20 cellular contexts compared by ENCODE assay signal in genomic region chr19:6415592-6416190, GRCh38. TPM values are rescaled to one million over a fixed set of nuclear protein-coding genes. Genes with fewer than 3 reads are reported as not detected.
DNase-seq lines count a peak whose midpoint lies in the region; ATAC-seq, FAIRE-seq and TF ChIP-seq lines count a peak whose summit lies in the region.
"Had no signal": no experiment of that assay in that cellular context is flagged by ENCODE, and none has a peak within 500 bp of the region (broad histone marks: within the 10 kb centered on the region; RNA-seq: fewer than 3 reads in every experiment).

No MANE protein-coding gene starts in this region.

- no peak for TF ChIP-seq POLR2A in K562 (conservative IDR thresholded peaks at IDR 0.05)

- no peak for TF ChIP-seq CTCF in D721Med (IDR thresholded peaks at IDR 0.05; ENCODE audit: insufficient read depth, missing control alignments)
- no peak for TF ChIP-seq CTCF in K562 (IDR thresholded peaks at IDR 0.05 in 2 of 3, conservative IDR thresholded peaks at IDR 0.05 in 1 of 3; ENCODE audit: insufficient read depth in 2 of 3, low read depth in 1 of 3, low read length in 3 of 3)

- in situ Hi-C loops in K562 (cut with MboI) (no loop called here), ACHN (cut with HindIII; ENCODE audit: low pct_ligation_motif_present, low pct_unique_long_range_greater_than_20kb, low sequenced_read_pairs) (no loop called here)

- H3K27me3 ChIP-seq in H7 (ENCODE audit: control insufficient read depth, insufficient read depth, low read length) (no peaks in the 10 kb centered on the region), K562 (ENCODE audit: control insufficient read depth in 2 of 2, insufficient read depth in 2 of 2, low read length in 2 of 2) (no peaks in the 10 kb centered on the region)
- H3K27me3 ChIP-seq: BE2C had no signal

- ATAC-seq in K562 (no peak), HG02885 (IDR thresholded peaks at IDR 0.05; ENCODE audit: poor library complexity, unreplicated experiment) (no peak), HG03460 (IDR thresholded peaks at IDR 0.05; ENCODE audit: unreplicated experiment) (no peak)

- 93% methylated on average over 8 of the region's 32 CpGs for WGBS in K562 (ENCODE audit: insufficient coverage, low coverage, missing lambda C conversion rate)

- H3K4me1 ChIP-seq in K562 (replicated peaks in 1 of 2; ENCODE audit: control insufficient read depth in 2 of 2, insufficient read depth in 2 of 2, low read length in 2 of 2) = peaks cover 0 to 57% of the 10 kb centered on the region in 2 experiments; a peak in 2 of 5 replicates
- H3K4me1 ChIP-seq: BE2C had no signal

- H3K4me3 ChIP-seq in H7 (ENCODE audit: insufficient read depth, low read depth, low read length) (no peak overlapping the region), K562 (no peak overlapping the region)

- FAIRE-seq in D721Med (lab: Jason Lieb, UNC) (no peak), K562 (lab: Jason Lieb, UNC) (no peak)
- FAIRE-seq: A204.1, G401.6, GM12892, H1 had no signal

- CTCF ChIA-PET in K562 (lab: Yijun Ruan, JAX; ENCODE audit: low intra/inter-chr PET ratio) = no interaction called here

- DNase-seq in D721Med (ENCODE audit: insufficient read length, low spot score) (peak; percentile 13), H7 (peak; percentile 65), K562 (ENCODE audit: extremely low read depth in 1 of 4, low spot score in 3 of 4) (peak in 1 of 4 experiments; percentile 22), ACHN (no peak)
- DNase-seq: BE2C; CD4-positive, alpha-beta memory T cell; DMS153; DMS79 treated with DMSO at 0.1 percent for 48 hours; EL; HCEC 1CT; IMR-90; KG1 had no signal

- no peak for TF ChIP-seq RAD21 in K562 (CRISPR knock-in tag; conservative IDR thresholded peaks at IDR 0.05 in 1 of 2, IDR thresholded peaks at IDR 0.05 in 1 of 2)

- H3K4me2 ChIP-seq in K562 (ENCODE audit: insufficient read depth, low read length) = no peak overlapping the region

- intact Hi-C loops in K562 (cut with micrococcal nuclease) = no loop called here

- H4K20me1 ChIP-seq in K562 (replicated peaks; ENCODE audit: control insufficient read depth, insufficient read depth, low read length) = peaks cover 23% of the 10 kb centered on the region; the same call in 1 of the 2 replicates

- POLR2A ChIA-PET in K562 (lab: Yijun Ruan, JAX) = interaction anchor here (0.6 kb wide), 2 partner anchors 158 to 575 kb away, joined by 3 to 4 read pairs; no protein-coding TSS in a partner anchor

- no peaks in the 10 kb centered on the region for H3K9me3 ChIP-seq in K562 (replicated peaks; ENCODE audit: control insufficient read depth, insufficient read depth, low read depth, low read length)
- H3K9me3 ChIP-seq: BE2C had no signal

- no peak overlapping the region for H2AFZ ChIP-seq in K562 (ENCODE audit: low read depth, low read length)

- TF ChIP-seq EP300 in K562 (IDR thresholded peaks at IDR 0.05; ENCODE audit: low read length) = no peak

- H3K36me3 ChIP-seq in H7 (replicated peaks; ENCODE audit: control insufficient read depth, insufficient read depth, low read length) (peaks cover 41% of the 10 kb centered on the region), K562 (ENCODE audit: control insufficient read depth, insufficient read depth, low read length) (peaks cover 73% of the 10 kb centered on the region; the same call in 2 of the 3 replicates)

- H3K79me2 ChIP-seq in K562 (ENCODE audit: control insufficient read depth, insufficient read depth, low read length) = peaks cover 20% of the 10 kb centered on the region

- no peak overlapping the region for H3K27ac ChIP-seq in K562 (ENCODE audit: extremely low read depth, low read depth, low read length)
- H3K27ac ChIP-seq: C4-2B had no signal

- H3K9me1 ChIP-seq in K562 (ENCODE audit: control insufficient read depth, insufficient read depth, low read length) = no peaks in the 10 kb centered on the region

- BruUV-seq in K562 (replicated peaks; lab: Mats Ljungman, UMichigan) = no TSS peak

- no peak overlapping the region for H3K9ac ChIP-seq in K562 (ENCODE audit: insufficient read depth in 1 of 2, low read depth in 2 of 2, low read length in 2 of 2)

RNA-seq across cellular contexts. Expression of gene KHSRP, which starts 8.9 kb away (rescaled TPM):
- 223 and 266 TPM in 2 replicates for total RNA-seq in H7 (2014; rRNA removed; shearing (Covaris generic))
- 186 and 376 TPM in 2 replicates for total RNA-seq in K562 (2011; cell fraction: chromatin; rRNA removed; ENCODE audit: low replicate concordance)
- total RNA-seq in K562 (2011; cell fraction: nucleolus; rRNA removed) = 235 and 244 TPM in 2 replicates
- 196 TPM in 2 replicates for total RNA-seq in K562 (2011; cell fraction: nucleoplasm; rRNA removed)
- total RNA-seq in K562 (2014; rRNA removed) (183 and 227 TPM in 2 replicates), K562 (2014; rRNA removed; fragmentation: Illumina TruSeq; extraction: Trizol) (94.5 and 97.2 TPM in 2 replicates), K562 (2015; rRNA removed; fragmentation: Illumina TruSeq; extraction: Trizol) (139 and 150 TPM in 2 replicates), K562 (2021) (519 and 564 TPM in 2 replicates)
- polyA plus RNA-seq in K562 (2011; rRNA removed) (93.1 and 118 TPM in 2 replicates), K562 (2014; fragmentation: Illumina TruSeq; extraction: Trizol) (215 and 288 TPM in 2 replicates), K562 (2014; fragmentation: Nextera tagmentation; extraction: Ambion mirVana) (1 to 10 TPM; 4.2 to 5.7 TPM), K562 (2014; rRNA removed) (313 and 329 TPM in 2 replicates)
- polyA plus RNA-seq in K562 (2011; cell fraction: cytosol; rRNA removed) = 82.9 and 159 TPM in 2 replicates
- 172 and 201 TPM in 2 replicates for polyA plus RNA-seq in K562 (2011; cell fraction: nucleus; rRNA removed)
- 307 and 455 TPM in 2 replicates for polyA plus RNA-seq in K562 (2012)
- polyA minus RNA-seq in K562 (2011; rRNA and poly(A)+ RNA removed) = 136 and 150 TPM in 2 replicates
- polyA minus RNA-seq in K562 (2011; cell fraction: cytosol; rRNA and poly(A)+ RNA removed) = 200 and 285 TPM in 2 replicates
- 88.2 and 125 TPM in 2 replicates for polyA minus RNA-seq in K562 (2011; cell fraction: nucleus; rRNA and poly(A)+ RNA removed)

RNA-seq across cellular contexts. Expression of gene SLC25A41, which starts 17.9 kb away (rescaled TPM):
- total RNA-seq in H7 (2014; rRNA removed; shearing (Covaris generic)) = 0.11 and 1.2 TPM in 2 replicates
- total RNA-seq in K562 (2011; cell fraction: chromatin; rRNA removed; ENCODE audit: low replicate concordance) = 1.6 and 2.4 TPM in 2 replicates
- 1.4 and 1.8 TPM in 2 replicates for total RNA-seq in K562 (2011; cell fraction: nucleolus; rRNA removed)
- total RNA-seq in K562 (2011; cell fraction: nucleoplasm; rRNA removed) = 1.9 and 2.8 TPM in 2 replicates
- total RNA-seq in K562 (2014; rRNA removed) = 0.94 and 1.00 TPM in 2 replicates
- total RNA-seq in K562 (2014; rRNA removed; fragmentation: Illumina TruSeq; extraction: Trizol) = 1.1 and 1.6 TPM in 2 replicates
- 1.2 and 1.6 TPM in 2 replicates for total RNA-seq in K562 (2015; rRNA removed; fragmentation: Illumina TruSeq; extraction: Trizol)
- 4.2 and 4.6 TPM in 2 replicates for total RNA-seq in K562 (2021)
- 3.3 and 6.5 TPM in 2 replicates for polyA plus RNA-seq in K562 (2011; rRNA removed)
- polyA plus RNA-seq in K562 (2011; cell fraction: cytosol; rRNA removed) = 6.1 and 6.3 TPM in 2 replicates
- polyA plus RNA-seq in K562 (2011; cell fraction: nucleus; rRNA removed) = 3.6 and 4.5 TPM in 2 replicates
- polyA plus RNA-seq in K562 (2012) = 3.6 TPM in 2 replicates
- polyA plus RNA-seq in K562 (2014; fragmentation: Illumina TruSeq; extraction: Trizol) = 2.0 and 4.7 TPM in 2 replicates
- polyA plus RNA-seq in K562 (2014; fragmentation: Nextera tagmentation; extraction: Ambion mirVana) = under 1 TPM; 0.08 to 0.24 TPM
- polyA plus RNA-seq in K562 (2014; rRNA removed) = 4.0 and 6.7 TPM in 2 replicates
- 0.54 and 0.77 TPM in 2 replicates for polyA minus RNA-seq in K562 (2011; rRNA and poly(A)+ RNA removed)
- 0.76 and 2.5 TPM in 2 replicates for polyA minus RNA-seq in K562 (2011; cell fraction: cytosol; rRNA and poly(A)+ RNA removed)
- polyA minus RNA-seq in K562 (2011; cell fraction: nucleus; rRNA and poly(A)+ RNA removed) = 0.27 and 0.67 TPM in 2 replicates
- total RNA-seq: CD4-positive, alpha-beta memory T cell; H1; IMR-90 had no signal
- polyA plus RNA-seq: AG04450; CD4-positive, alpha-beta memory T cell; IMR-90 had no signal

RNA-seq across cellular contexts. Expression of gene GTF2F1, which starts 22.7 kb away (rescaled TPM):
- 53.6 and 59.9 TPM in 2 replicates for total RNA-seq in H7 (2014; rRNA removed; shearing (Covaris generic))
- total RNA-seq in K562 (2011; cell fraction: chromatin; rRNA removed; ENCODE audit: low replicate concordance) = 19.4 and 44.5 TPM in 2 replicates
- total RNA-seq in K562 (2011; cell fraction: nucleolus; rRNA removed) = 26.5 and 29.9 TPM in 2 replicates
- total RNA-seq in K562 (2011; cell fraction: nucleoplasm; rRNA removed) = 20.7 and 21.6 TPM in 2 replicates
- total RNA-seq in K562 (2014; rRNA removed) (75.4 and 81.6 TPM in 2 replicates), K562 (2014; rRNA removed; fragmentation: Illumina TruSeq; extraction: Trizol) (30.3 TPM in 2 replicates), K562 (2015; rRNA removed; fragmentation: Illumina TruSeq; extraction: Trizol) (73.5 and 79.1 TPM in 2 replicates), K562 (2021) (58.9 and 71.7 TPM in 2 replicates)
- polyA plus RNA-seq in K562 (2011; rRNA removed) (34.9 and 47.9 TPM in 2 replicates), K562 (2014; fragmentation: Illumina TruSeq; extraction: Trizol) (68.4 and 85.9 TPM in 2 replicates), K562 (2014; fragmentation: Nextera tagmentation; extraction: Ambion mirVana) (1 to 10 TPM; 4.7 to 6.3 TPM), K562 (2014; rRNA removed) (66.0 and 68.7 TPM in 2 replicates)
- polyA plus RNA-seq in K562 (2011; cell fraction: cytosol; rRNA removed) = 52.9 and 70.5 TPM in 2 replicates
- polyA plus RNA-seq in K562 (2011; cell fraction: nucleus; rRNA removed) = 25.6 and 38.6 TPM in 2 replicates
- polyA plus RNA-seq in K562 (2012) = 74.1 and 80.2 TPM in 2 replicates
- 28.2 and 53.2 TPM in 2 replicates for polyA minus RNA-seq in K562 (2011; rRNA and poly(A)+ RNA removed)
- polyA minus RNA-seq in K562 (2011; cell fraction: cytosol; rRNA and poly(A)+ RNA removed) = 37.8 and 49.9 TPM in 2 replicates
- 8.5 and 12.0 TPM in 2 replicates for polyA minus RNA-seq in K562 (2011; cell fraction: nucleus; rRNA and poly(A)+ RNA removed)

RNA-seq across cellular contexts. Expression of gene PSPN, which starts 40.0 kb away (rescaled TPM):
- total RNA-seq in H7 (2014; rRNA removed; shearing (Covaris generic)) = 1.4 and 1.7 TPM in 2 replicates
- total RNA-seq in K562 (2011; cell fraction: chromatin; rRNA removed; ENCODE audit: low replicate concordance) = 2.1 and 5.7 TPM in 2 replicates
- 2.4 and 2.7 TPM in 2 replicates for total RNA-seq in K562 (2011; cell fraction: nucleolus; rRNA removed)
- 2.9 and 4.5 TPM in 2 replicates for total RNA-seq in K562 (2011; cell fraction: nucleoplasm; rRNA removed)
- total RNA-seq in K562 (2014; rRNA removed) (0.78 and 0.82 TPM in 2 replicates), K562 (2014; rRNA removed; fragmentation: Illumina TruSeq; extraction: Trizol) (0.45 and 0.58 TPM in 2 replicates), K562 (2015; rRNA removed; fragmentation: Illumina TruSeq; extraction: Trizol) (0.83 and 0.87 TPM in 2 replicates), K562 (2021) (1.1 TPM in 2 replicates)
- polyA plus RNA-seq in K562 (2011; rRNA removed) (0.25 and 0.32 TPM in 2 replicates), K562 (2014; fragmentation: Illumina TruSeq; extraction: Trizol) (0.55 and 0.58 TPM in 2 replicates), K562 (2014; fragmentation: Nextera tagmentation; extraction: Ambion mirVana) (under 1 TPM; 0.21 to 0.29 TPM), K562 (2014; rRNA removed) (0.28 and 0.40 TPM in 2 replicates)
- 0.58 and 0.88 TPM in 2 replicates for polyA plus RNA-seq in K562 (2011; cell fraction: cytosol; rRNA removed)
- 0.72 and 1.00 TPM in 2 replicates for polyA plus RNA-seq in K562 (2011; cell fraction: nucleus; rRNA removed)
- polyA plus RNA-seq in K562 (2012) = 0.47 and 0.86 TPM in 2 replicates
- polyA minus RNA-seq in K562 (2011; rRNA and poly(A)+ RNA removed) = 0.39 and 0.56 TPM in 2 replicates
- 1.1 and 2.7 TPM in 2 replicates for polyA minus RNA-seq in K562 (2011; cell fraction: cytosol; rRNA and poly(A)+ RNA removed)
- 0.67 and 0.81 TPM in 2 replicates for polyA minus RNA-seq in K562 (2011; cell fraction: nucleus; rRNA and poly(A)+ RNA removed)

RNA-seq across cellular contexts. Expression of gene ALKBH7, which starts 43.1 kb away (rescaled TPM):
- 74.3 and 90.4 TPM in 2 replicates for total RNA-seq in H7 (2014; rRNA removed; shearing (Covaris generic))
- 1.1 and 3.1 TPM in 2 replicates for total RNA-seq in K562 (2011; cell fraction: chromatin; rRNA removed; ENCODE audit: low replicate concordance)
- total RNA-seq in K562 (2011; cell fraction: nucleolus; rRNA removed) = 6.2 and 11.8 TPM in 2 replicates
- total RNA-seq in K562 (2011; cell fraction: nucleoplasm; rRNA removed) = 4.8 and 7.3 TPM in 2 replicates
- total RNA-seq in K562 (2014; rRNA removed) = 65.7 and 88.6 TPM in 2 replicates
- total RNA-seq in K562 (2014; rRNA removed; fragmentation: Illumina TruSeq; extraction: Trizol) = 2.3 and 4.4 TPM in 2 replicates
- 24.6 and 29.8 TPM in 2 replicates for total RNA-seq in K562 (2015; rRNA removed; fragmentation: Illumina TruSeq; extraction: Trizol)
- total RNA-seq in K562 (2021) = 94.8 and 110 TPM in 2 replicates
- polyA plus RNA-seq in K562 (2011; rRNA removed) = 17.6 and 35.4 TPM in 2 replicates
- 51.4 and 114 TPM in 2 replicates for polyA plus RNA-seq in K562 (2011; cell fraction: cytosol; rRNA removed)
- 18.5 and 23.2 TPM in 2 replicates for polyA plus RNA-seq in K562 (2011; cell fraction: nucleus; rRNA removed)
- 48.8 and 149 TPM in 2 replicates for polyA plus RNA-seq in K562 (2012)
- polyA plus RNA-seq in K562 (2014; fragmentation: Illumina TruSeq; extraction: Trizol) = 9.5 and 24.2 TPM in 2 replicates
- polyA plus RNA-seq in K562 (2014; fragmentation: Nextera tagmentation; extraction: Ambion mirVana) = 1 to 10 TPM in 1 of 2 experiments, under 1 TPM in 1; 0.69 to 2.8 TPM
- 67.6 and 68.8 TPM in 2 replicates for polyA plus RNA-seq in K562 (2014; rRNA removed)
- 2.5 and 2.9 TPM in 2 replicates for polyA minus RNA-seq in K562 (2011; rRNA and poly(A)+ RNA removed)
- 11.5 and 20.7 TPM in 2 replicates for polyA minus RNA-seq in K562 (2011; cell fraction: cytosol; rRNA and poly(A)+ RNA removed)
- 3.8 and 5.2 TPM in 2 replicates for polyA minus RNA-seq in K562 (2011; cell fraction: nucleus; rRNA and poly(A)+ RNA removed)
